11 cellular contexts compared by ENCODE assay signal in the genomic region with DNA sequence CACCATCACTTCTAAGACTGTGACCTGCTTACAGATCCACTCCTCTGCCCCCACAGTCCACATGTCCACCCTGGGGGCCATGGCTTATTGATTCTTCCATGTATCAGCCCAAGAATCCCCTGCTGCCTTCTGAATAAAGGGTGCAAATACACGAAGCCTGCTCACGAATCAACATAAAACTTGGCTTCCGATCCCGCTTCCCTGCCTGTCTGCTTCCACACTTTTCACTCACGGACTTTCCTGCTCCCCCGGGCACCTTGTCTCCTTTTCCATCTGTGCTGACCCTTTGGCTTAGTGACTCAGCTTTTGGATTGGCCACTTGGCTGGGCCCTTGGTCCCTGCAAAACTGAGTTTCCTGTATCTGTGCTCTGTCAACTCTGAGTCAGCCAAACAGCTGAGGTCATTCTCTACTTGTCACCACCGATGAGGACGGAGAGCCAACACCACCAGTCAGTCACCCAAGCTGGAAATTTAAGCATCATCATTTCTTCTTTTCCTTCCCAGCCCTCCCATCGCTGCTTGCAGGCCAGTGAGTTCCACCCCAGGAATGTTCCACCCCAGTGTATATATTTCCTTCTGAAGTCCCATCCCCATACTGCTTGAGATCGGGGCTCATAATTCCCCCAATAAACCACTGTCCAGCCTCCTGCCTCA. TPM values are rescaled to one million over a fixed set of nuclear protein-coding genes. Genes with fewer than 3 reads are reported as not detected.
DNase-seq lines count a peak whose midpoint lies in the region; ATAC-seq and TF ChIP-seq lines count a peak whose summit lies in the region.
"Had no signal": no experiment of that assay in that cellular context is flagged by ENCODE, and none has a peak within 500 bp of the region (broad histone marks: within the 10 kb centered on the region; RNA-seq: fewer than 3 reads in every experiment).

No MANE protein-coding gene starts in this region.

- ATAC-seq in psoas muscle = peak; percentile 95 to 97 (median 96)
- ATAC-seq in GM19328 (IDR thresholded peaks at IDR 0.05; ENCODE audit: unreplicated experiment) = no peak

- no peaks in the 10 kb centered on the region for H3K4me1 ChIP-seq in psoas muscle
- H3K4me1 ChIP-seq: thyroid gland had no signal

- H3K27me3 ChIP-seq in psoas muscle (ENCODE audit: insufficient read depth in 3 of 3, low read length in 2 of 3) = no peaks in the 10 kb centered on the region
- H3K27me3 ChIP-seq: esophagus squamous epithelium, thyroid gland had no signal

- peak; percentile 67 for DNase-seq in GM03348 (ENCODE audit: low spot score)
- peak; percentile 56 for DNase-seq in T1000 (lab: John Stamatoyannopoulos, UW)
- DNase-seq in foreskin fibroblast = peak; percentile 96 to 97
- DNase-seq in psoas muscle = peak; percentile 69 to 81
- DNase-seq in KBM-7 = no peak
- DNase-seq in NOMO-1 treated with DMSO at 0.1 percent for 48 hours (lab: John Stamatoyannopoulos, UW; ENCODE audit: unreplicated experiment) = no peak
- no peak for DNase-seq in NCI-H128 (lab: John Stamatoyannopoulos, UW; ENCODE audit: unreplicated experiment)
- DNase-seq: esophagus squamous epithelium, NCI-H2171 had no signal

- H3K9me3 ChIP-seq in psoas muscle = no peaks in the 10 kb centered on the region
- H3K9me3 ChIP-seq: esophagus squamous epithelium, thyroid gland had no signal

- peak overlapping the region; percentile 63 for H3K27ac ChIP-seq in psoas muscle
- H3K27ac ChIP-seq: thyroid gland had no signal

- H3K36me3 ChIP-seq in psoas muscle (ENCODE audit: insufficient read depth in 1 of 2, low read depth in 1 of 2) = no peaks in the 10 kb centered on the region
- H3K36me3 ChIP-seq: esophagus squamous epithelium, thyroid gland had no signal

- in situ Hi-C loops in KBM-7 (cut with MboI; ENCODE audit: low pct_unique_long_range_greater_than_20kb, low sequenced_read_pairs) = no loop called here

- WGBS in psoas muscle, 3 donors = 7 to 19% (median 11%) methylated on average over 10 of the region's 10 CpGs

- TF ChIP-seq CTCF in foreskin fibroblast (IDR thresholded peaks at IDR 0.05; ENCODE audit: low read depth, low read length) (no peak), psoas muscle (IDR thresholded peaks at IDR 0.05) (no peak)

- intact Hi-C loops in psoas muscle (cut with DNase I) = no loop called here

- H3K4me3 ChIP-seq in foreskin fibroblast (ENCODE audit: low read depth in 1 of 2, low read length in 2 of 2) (no peak overlapping the region), psoas muscle (no peak overlapping the region)
- H3K4me3 ChIP-seq: esophagus squamous epithelium, thyroid gland had no signal

RNA-seq across cellular contexts. Expression of gene USP12, which starts 11.4 kb away (rescaled TPM):
- total RNA-seq in psoas muscle = 10 to 100 TPM; 15.9 to 24.0 (median 20.1) TPM
- 10 to 100 TPM; 13.1 to 31.7 (median 25.3) TPM for polyA plus RNA-seq in psoas muscle

Comparison
In these comparisons a context has a peak if more than half of its experiments do, and no peak if none do; other contexts are left out.
1. DNase-seq: peak in GM03348 (single experiment), T1000 (single experiment), foreskin fibroblast (2 of 2) and psoas muscle (2 of 2); none in KBM-7 (single experiment), NOMO-1 treated with DMSO at 0.1 percent for 48 hours (single experiment) and NCI-H128 (single experiment).